In genomic region chr6:108561742-108562502, GRCh38 we compare ENCODE assay signal across 8 cellular contexts. TPM values are rescaled to one million over a fixed set of nuclear protein-coding genes. Genes with fewer than 3 reads are reported as not detected.
DNase-seq lines count a peak whose midpoint lies in the region; ATAC-seq and TF ChIP-seq lines count a peak whose summit lies in the region.

No MANE protein-coding gene starts in this region.

- peak overlapping the region; percentile 76 for H3K4me3 Mint-ChIP-seq in memory B cell

- H3K36me3 Mint-ChIP-seq in memory B cell = peaks cover 7% of the 10 kb centered on the region

- peak overlapping the region; percentile 85 for H3K27ac Mint-ChIP-seq in memory B cell

- in situ Hi-C loops in GM13976 (cut with MboI; ENCODE audit: low sequenced_read_pairs, unreplicated experiment) = no loop called here

- ATAC-seq in DND-41 (ENCODE audit: insufficient read depth, low read depth) = no peak
- no peak for ATAC-seq in memory B cell (ENCODE audit: low read depth)
- ATAC-seq in upper lobe of right lung = no peak
- no peak for ATAC-seq in GM21529 (IDR thresholded peaks at IDR 0.05; ENCODE audit: unreplicated experiment)
- no peak for ATAC-seq in HG03095 (IDR thresholded peaks at IDR 0.05; ENCODE audit: unreplicated experiment)

- H3K4me1 Mint-ChIP-seq in memory B cell = peaks cover 35% of the 10 kb centered on the region

- peak overlapping the region; percentile 7; the same call in 1 of the 2 replicates for H3K9ac ChIP-seq in DND-41 (ENCODE audit: low read depth, low read length)

- H3K9me3 Mint-ChIP-seq in memory B cell = peaks cover 2% of the 10 kb centered on the region

- H2AFZ ChIP-seq in DND-41 (ENCODE audit: low read depth, low read length) = no peak overlapping the region

- H3K4me3 ChIP-seq in DND-41 (ENCODE audit: low read depth in 1 of 2, low read length in 2 of 2) (peak overlapping the region in 1 of 2 experiments; percentile 31; a peak in 2 of 4 replicates), upper lobe of right lung (peak overlapping the region; percentile 89)

- peak overlapping the region; percentile 55 for H3K4me2 ChIP-seq in DND-41 (ENCODE audit: insufficient read depth, low read length)

- H3K4me1 ChIP-seq in DND-41 (ENCODE audit: insufficient read depth, low read length) (peaks cover 54% of the 10 kb centered on the region), upper lobe of right lung (peaks cover 42% of the 10 kb centered on the region)

- H3K27me3 ChIP-seq in DND-41 (ENCODE audit: insufficient read depth, low read length, poor library complexity) = no peaks in the 10 kb centered on the region
- no peaks in the 10 kb centered on the region for H3K27me3 ChIP-seq in upper lobe of right lung

- H3K9me3 ChIP-seq in DND-41 (ENCODE audit: insufficient read depth, low read length, severe bottlenecking) (no peaks in the 10 kb centered on the region), upper lobe of right lung (no peaks in the 10 kb centered on the region)

- no peaks in the 10 kb centered on the region for H3K27me3 Mint-ChIP-seq in memory B cell

- H4K20me1 ChIP-seq in DND-41 (ENCODE audit: insufficient read depth, low read length) = peaks cover 20% of the 10 kb centered on the region

- TF ChIP-seq CTCF in DND-41 (IDR thresholded peaks at IDR 0.05; ENCODE audit: borderline replicate concordance, extremely low read depth, low read length, poor library complexity, severe bottlenecking) (no peak), upper lobe of right lung (IDR thresholded peaks at IDR 0.05) (no peak), GM13976 (IDR thresholded peaks at IDR 0.05; ENCODE audit: borderline replicate concordance, control extremely low read depth, extremely low read depth, insufficient read depth, missing control alignments) (no peak)

- H3K27ac ChIP-seq in DND-41 (ENCODE audit: low read length) = no peak overlapping the region
- peak overlapping the region; percentile 71 for H3K27ac ChIP-seq in cingulate gyrus (ENCODE audit: low read depth, low read length)
- peak overlapping the region; percentile 99 for H3K27ac ChIP-seq in upper lobe of right lung

- intact Hi-C loops in upper lobe of right lung (cut with DNase I) = loop anchor here (10.0 kb wide), 1 partner anchor 113 kb away; no protein-coding TSS in a partner anchor

- H3K79me2 ChIP-seq in DND-41 (ENCODE audit: insufficient read depth, low read length) = peaks cover 67% of the 10 kb centered on the region

- H3K36me3 ChIP-seq in DND-41 (ENCODE audit: insufficient read depth, low read length) = peaks cover 24% of the 10 kb centered on the region
- H3K36me3 ChIP-seq in upper lobe of right lung = peaks cover 7% of the 10 kb centered on the region

- DNase-seq in DND-41 (no peak), NCI-H69 (lab: John Stamatoyannopoulos, UW) (peak; percentile 67), memory B cell (ENCODE audit: low spot score in 2 of 2) (peak in 1 of 2 donors; percentile 35), upper lobe of right lung (peak; percentile 71), GM13976 (ENCODE audit: low spot score) (no peak)

RNA-seq across cellular contexts. Expression of gene FOXO3, which starts 1.2 kb away (rescaled TPM):
- 73.6 TPM for total RNA-seq in upper lobe of right lung

Comparison
In these comparisons a context has a peak if more than half of its experiments do, and no peak if none do; other contexts are left out.
1. DNase-seq: peak in NCI-H69 (single experiment) and upper lobe of right lung (single experiment); none in DND-41 (single experiment) and GM13976 (single experiment).